ENCODE assay signal across 6 cellular contexts in the genomic region with DNA sequence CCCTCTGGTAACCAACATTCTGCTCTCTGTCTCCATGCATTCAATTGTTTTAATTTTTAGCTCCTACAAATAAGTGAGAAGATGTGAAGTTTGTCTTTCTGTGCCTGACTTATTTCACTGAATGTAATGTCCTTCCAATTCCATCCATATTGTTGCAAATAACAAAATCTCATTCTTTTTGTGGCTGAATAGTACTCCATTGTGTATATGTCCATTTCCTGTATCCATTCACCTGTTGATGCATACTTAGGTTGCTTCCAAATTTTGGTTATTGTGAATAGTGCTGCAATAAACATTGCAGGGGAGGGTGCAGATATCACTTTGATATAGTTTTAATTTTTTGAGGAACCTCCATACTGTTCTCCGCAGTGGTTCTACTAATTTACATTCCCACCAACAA.
"Had no signal": no experiment of that assay in that cellular context is flagged by ENCODE, and none has a peak within 500 bp of the region (broad histone marks: within the 10 kb centered on the region; RNA-seq: fewer than 3 reads in every experiment).

No MANE protein-coding gene starts in this region.

- H3K4me3 ChIP-seq: K562 had no signal

- H3K27ac ChIP-seq: HL-60, KMS-11 had no signal

- DNase-seq: IMR-90, KBM-7, KG1 had no signal
